In the genomic region with DNA sequence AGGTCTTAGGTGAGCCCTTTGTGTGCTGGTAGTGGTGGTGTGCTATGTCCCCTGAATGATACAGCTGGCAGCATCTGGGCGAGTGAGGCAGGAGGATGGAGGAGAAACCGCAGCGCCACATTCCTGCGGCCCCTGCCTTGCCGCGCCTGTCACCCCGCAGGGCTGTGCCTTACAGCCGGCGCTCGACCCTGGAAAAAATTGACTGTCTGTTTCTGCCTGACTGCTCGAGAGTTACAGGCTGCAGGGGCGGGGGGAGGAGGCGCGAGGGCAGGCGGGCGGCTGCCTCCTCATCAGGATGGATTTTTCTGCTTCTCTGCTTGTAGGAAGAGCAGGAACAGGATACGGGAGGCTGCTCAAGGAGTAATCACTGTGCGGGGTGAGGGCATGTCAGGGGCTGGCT, we compare ENCODE assay signal across 11 cellular contexts.
DNase-seq lines count a peak whose midpoint lies in the region; ATAC-seq and TF ChIP-seq lines count a peak whose summit lies in the region.
"Had no signal": no experiment of that assay in that cellular context is flagged by ENCODE, and none has a peak within 500 bp of the region (broad histone marks: within the 10 kb centered on the region; RNA-seq: fewer than 3 reads in every experiment).

No MANE protein-coding gene starts in this region.

- ATAC-seq in HG02798 (IDR thresholded peaks at IDR 0.05; ENCODE audit: poor library complexity, unreplicated experiment) (no peak), GM18861 (IDR thresholded peaks at IDR 0.05; ENCODE audit: unreplicated experiment) (no peak)
- ATAC-seq: activated CD4-positive, CD25-positive, alpha-beta regulatory T cell treated with anti-CD3 and anti-CD28 coated beads, Interleukin-2, amount 50 U/mL, for 24 hours; activated naive CD4-positive, alpha-beta T cell treated with anti-CD3 and anti-CD28 coated beads, Interleukin-2, amount 50 U/mL, for 72 hours had no signal

- H3K4me2 ChIP-seq in neural cell (ENCODE audit: low read length) = peak overlapping the region; percentile 60

- H3K27me3 ChIP-seq in neural cell (ENCODE audit: insufficient read depth, low read depth, low read length) = no peaks in the 10 kb centered on the region
- H3K27me3 ChIP-seq: Peyer's patch had no signal

- no peaks in the 10 kb centered on the region for H3K79me2 ChIP-seq in neural cell (replicated peaks; ENCODE audit: insufficient read depth, low read length)

- DNase-seq in AG20443 (ENCODE audit: low spot score) = peak; percentile 80
- peak; percentile 54 for DNase-seq in NCI-H1694 treated with DMSO at 0.1 percent for 48 hours (lab: John Stamatoyannopoulos, UW)
- peak; percentile 60 for DNase-seq in dedifferentiated amniotic fluid mesenchymal stem cell (ENCODE audit: extremely low spot score)
- DNase-seq in HuH-7 (ENCODE audit: low spot score) = no peak
- DNase-seq in NCI-H345 treated with DMSO at 0.1 percent for 48 hours (lab: John Stamatoyannopoulos, UW; ENCODE audit: unreplicated experiment) = no peak
- DNase-seq: Peyer's patch had no signal

- H3K27ac ChIP-seq in neural cell (ENCODE audit: low read length) = peak overlapping the region; percentile 98
- H3K27ac ChIP-seq: Peyer's patch had no signal

- peak overlapping the region; percentile 57 for H2AFZ ChIP-seq in neural cell (ENCODE audit: low read depth, low read length)

- H4K20me1 ChIP-seq in neural cell (ENCODE audit: insufficient read depth) = no peaks in the 10 kb centered on the region

- H3K9ac ChIP-seq in neural cell (ENCODE audit: low read length) = peak overlapping the region; percentile 90

- H3K9me3 ChIP-seq in neural cell (ENCODE audit: low read length) = no peaks in the 10 kb centered on the region
- H3K9me3 ChIP-seq: Peyer's patch had no signal

- H3K4me3 ChIP-seq in neural cell (ENCODE audit: low read length) = peak overlapping the region; percentile 62
- H3K4me3 ChIP-seq: Peyer's patch had no signal

- no peaks in the 10 kb centered on the region for H3K36me3 ChIP-seq in neural cell (ENCODE audit: insufficient read depth, low read length)
- H3K36me3 ChIP-seq: Peyer's patch had no signal

- peaks cover 2% of the 10 kb centered on the region for H3F3A ChIP-seq in neural cell (ENCODE audit: insufficient read depth, low read length, poor library complexity, severe bottlenecking)

- TF ChIP-seq RAD21 in neural cell (conservative IDR thresholded peaks at IDR 0.05) = peak; percentile 71

- H3K9me2 ChIP-seq in neural cell (ENCODE audit: insufficient read depth, low read length) = no peaks in the 10 kb centered on the region

- peak; percentile 85 for TF ChIP-seq EP300 in neural cell (conservative IDR thresholded peaks at IDR 0.05; ENCODE audit: poor library complexity, severe bottlenecking)

- TF ChIP-seq CTCF in neural cell (IDR thresholded peaks at IDR 0.05; ENCODE audit: poor library complexity, severe bottlenecking) = no peak

TF ChIP-seq in neural cell, 6 proteins besides CTCF, POLR2A, EP300 and RAD21:
- TF ChIP-seq EZH2 (IDR thresholded peaks at IDR 0.05; ENCODE audit: borderline replicate concordance, insufficient read depth, low read length, poor library complexity, severe bottlenecking) = no peak
- TF ChIP-seq, protein P1, sequence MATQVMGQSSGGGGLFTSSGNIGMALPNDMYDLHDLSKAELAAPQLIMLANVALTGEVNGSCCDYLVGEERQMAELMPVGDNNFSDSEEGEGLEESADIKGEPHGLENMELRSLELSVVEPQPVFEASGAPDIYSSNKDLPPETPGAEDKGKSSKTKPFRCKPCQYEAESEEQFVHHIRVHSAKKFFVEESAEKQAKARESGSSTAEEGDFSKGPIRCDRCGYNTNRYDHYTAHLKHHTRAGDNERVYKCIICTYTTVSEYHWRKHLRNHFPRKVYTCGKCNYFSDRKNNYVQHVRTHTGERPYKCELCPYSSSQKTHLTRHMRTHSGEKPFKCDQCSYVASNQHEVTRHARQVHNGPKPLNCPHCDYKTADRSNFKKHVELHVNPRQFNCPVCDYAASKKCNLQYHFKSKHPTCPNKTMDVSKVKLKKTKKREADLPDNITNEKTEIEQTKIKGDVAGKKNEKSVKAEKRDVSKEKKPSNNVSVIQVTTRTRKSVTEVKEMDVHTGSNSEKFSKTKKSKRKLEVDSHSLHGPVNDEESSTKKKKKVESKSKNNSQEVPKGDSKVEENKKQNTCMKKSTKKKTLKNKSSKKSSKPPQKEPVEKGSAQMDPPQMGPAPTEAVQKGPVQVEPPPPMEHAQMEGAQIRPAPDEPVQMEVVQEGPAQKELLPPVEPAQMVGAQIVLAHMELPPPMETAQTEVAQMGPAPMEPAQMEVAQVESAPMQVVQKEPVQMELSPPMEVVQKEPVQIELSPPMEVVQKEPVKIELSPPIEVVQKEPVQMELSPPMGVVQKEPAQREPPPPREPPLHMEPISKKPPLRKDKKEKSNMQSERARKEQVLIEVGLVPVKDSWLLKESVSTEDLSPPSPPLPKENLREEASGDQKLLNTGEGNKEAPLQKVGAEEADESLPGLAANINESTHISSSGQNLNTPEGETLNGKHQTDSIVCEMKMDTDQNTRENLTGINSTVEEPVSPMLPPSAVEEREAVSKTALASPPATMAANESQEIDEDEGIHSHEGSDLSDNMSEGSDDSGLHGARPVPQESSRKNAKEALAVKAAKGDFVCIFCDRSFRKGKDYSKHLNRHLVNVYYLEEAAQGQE (IDR thresholded peaks at IDR 0.05; ENCODE audit: borderline replicate concordance) = peak; percentile 93
- peak; percentile 73 for TF ChIP-seq SMC3 (conservative IDR thresholded peaks at IDR 0.05; ENCODE audit: poor library complexity)
- TF ChIP-seq TAF1 (IDR thresholded peaks at IDR 0.05; ENCODE audit: low read depth) = peak; percentile 79
- TF ChIP-seq MXI1 (conservative IDR thresholded peaks at IDR 0.05; ENCODE audit: poor library complexity, severe bottlenecking) = peak; percentile 37
- TF ChIP-seq POLR2AphosphoS5 (IDR thresholded peaks at IDR 0.05) = peak; percentile 80
TF ChIP-seq in neural cell: peak in this region for 5.

Comparison
In these comparisons a context has a peak if more than half of its experiments do, and no peak if none do; other contexts are left out.
1. DNase-seq: peak in AG20443 (single experiment), NCI-H1694 treated with DMSO at 0.1 percent for 48 hours (single experiment) and dedifferentiated amniotic fluid mesenchymal stem cell (single experiment); none in HuH-7 (single experiment) and NCI-H345 treated with DMSO at 0.1 percent for 48 hours (single experiment).